1 cellular context compared by ENCODE assay signal in the genomic region with DNA sequence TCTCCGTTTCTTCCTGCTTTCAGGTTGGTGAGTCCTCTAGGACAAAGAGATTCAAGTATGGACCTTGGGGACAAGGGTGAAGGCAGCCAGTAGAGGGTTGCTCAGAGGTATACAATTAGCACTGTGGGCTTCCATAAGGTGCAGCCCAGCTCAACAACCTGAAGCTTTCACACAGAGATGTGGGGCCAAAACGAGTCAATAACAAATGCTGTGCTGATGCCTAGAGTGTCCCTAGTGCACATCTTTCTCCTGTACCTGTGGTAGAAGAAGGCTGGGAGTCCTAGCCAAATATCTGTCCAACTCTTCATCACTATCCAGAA.
TF ChIP-seq lines count a peak whose summit lies in the region.

No MANE protein-coding gene starts in this region.

TF ChIP-seq in GM23338, 12 proteins besides CTCF, POLR2A, EP300 and RAD21:
- TF ChIP-seq JUNB (IDR thresholded peaks at IDR 0.05; ENCODE audit: unreplicated experiment) = no peak
- TF ChIP-seq, protein P1, sequence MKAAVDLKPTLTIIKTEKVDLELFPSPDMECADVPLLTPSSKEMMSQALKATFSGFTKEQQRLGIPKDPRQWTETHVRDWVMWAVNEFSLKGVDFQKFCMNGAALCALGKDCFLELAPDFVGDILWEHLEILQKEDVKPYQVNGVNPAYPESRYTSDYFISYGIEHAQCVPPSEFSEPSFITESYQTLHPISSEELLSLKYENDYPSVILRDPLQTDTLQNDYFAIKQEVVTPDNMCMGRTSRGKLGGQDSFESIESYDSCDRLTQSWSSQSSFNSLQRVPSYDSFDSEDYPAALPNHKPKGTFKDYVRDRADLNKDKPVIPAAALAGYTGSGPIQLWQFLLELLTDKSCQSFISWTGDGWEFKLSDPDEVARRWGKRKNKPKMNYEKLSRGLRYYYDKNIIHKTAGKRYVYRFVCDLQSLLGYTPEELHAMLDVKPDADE (IDR thresholded peaks at IDR 0.05) = no peak
- TF ChIP-seq, protein P2, sequence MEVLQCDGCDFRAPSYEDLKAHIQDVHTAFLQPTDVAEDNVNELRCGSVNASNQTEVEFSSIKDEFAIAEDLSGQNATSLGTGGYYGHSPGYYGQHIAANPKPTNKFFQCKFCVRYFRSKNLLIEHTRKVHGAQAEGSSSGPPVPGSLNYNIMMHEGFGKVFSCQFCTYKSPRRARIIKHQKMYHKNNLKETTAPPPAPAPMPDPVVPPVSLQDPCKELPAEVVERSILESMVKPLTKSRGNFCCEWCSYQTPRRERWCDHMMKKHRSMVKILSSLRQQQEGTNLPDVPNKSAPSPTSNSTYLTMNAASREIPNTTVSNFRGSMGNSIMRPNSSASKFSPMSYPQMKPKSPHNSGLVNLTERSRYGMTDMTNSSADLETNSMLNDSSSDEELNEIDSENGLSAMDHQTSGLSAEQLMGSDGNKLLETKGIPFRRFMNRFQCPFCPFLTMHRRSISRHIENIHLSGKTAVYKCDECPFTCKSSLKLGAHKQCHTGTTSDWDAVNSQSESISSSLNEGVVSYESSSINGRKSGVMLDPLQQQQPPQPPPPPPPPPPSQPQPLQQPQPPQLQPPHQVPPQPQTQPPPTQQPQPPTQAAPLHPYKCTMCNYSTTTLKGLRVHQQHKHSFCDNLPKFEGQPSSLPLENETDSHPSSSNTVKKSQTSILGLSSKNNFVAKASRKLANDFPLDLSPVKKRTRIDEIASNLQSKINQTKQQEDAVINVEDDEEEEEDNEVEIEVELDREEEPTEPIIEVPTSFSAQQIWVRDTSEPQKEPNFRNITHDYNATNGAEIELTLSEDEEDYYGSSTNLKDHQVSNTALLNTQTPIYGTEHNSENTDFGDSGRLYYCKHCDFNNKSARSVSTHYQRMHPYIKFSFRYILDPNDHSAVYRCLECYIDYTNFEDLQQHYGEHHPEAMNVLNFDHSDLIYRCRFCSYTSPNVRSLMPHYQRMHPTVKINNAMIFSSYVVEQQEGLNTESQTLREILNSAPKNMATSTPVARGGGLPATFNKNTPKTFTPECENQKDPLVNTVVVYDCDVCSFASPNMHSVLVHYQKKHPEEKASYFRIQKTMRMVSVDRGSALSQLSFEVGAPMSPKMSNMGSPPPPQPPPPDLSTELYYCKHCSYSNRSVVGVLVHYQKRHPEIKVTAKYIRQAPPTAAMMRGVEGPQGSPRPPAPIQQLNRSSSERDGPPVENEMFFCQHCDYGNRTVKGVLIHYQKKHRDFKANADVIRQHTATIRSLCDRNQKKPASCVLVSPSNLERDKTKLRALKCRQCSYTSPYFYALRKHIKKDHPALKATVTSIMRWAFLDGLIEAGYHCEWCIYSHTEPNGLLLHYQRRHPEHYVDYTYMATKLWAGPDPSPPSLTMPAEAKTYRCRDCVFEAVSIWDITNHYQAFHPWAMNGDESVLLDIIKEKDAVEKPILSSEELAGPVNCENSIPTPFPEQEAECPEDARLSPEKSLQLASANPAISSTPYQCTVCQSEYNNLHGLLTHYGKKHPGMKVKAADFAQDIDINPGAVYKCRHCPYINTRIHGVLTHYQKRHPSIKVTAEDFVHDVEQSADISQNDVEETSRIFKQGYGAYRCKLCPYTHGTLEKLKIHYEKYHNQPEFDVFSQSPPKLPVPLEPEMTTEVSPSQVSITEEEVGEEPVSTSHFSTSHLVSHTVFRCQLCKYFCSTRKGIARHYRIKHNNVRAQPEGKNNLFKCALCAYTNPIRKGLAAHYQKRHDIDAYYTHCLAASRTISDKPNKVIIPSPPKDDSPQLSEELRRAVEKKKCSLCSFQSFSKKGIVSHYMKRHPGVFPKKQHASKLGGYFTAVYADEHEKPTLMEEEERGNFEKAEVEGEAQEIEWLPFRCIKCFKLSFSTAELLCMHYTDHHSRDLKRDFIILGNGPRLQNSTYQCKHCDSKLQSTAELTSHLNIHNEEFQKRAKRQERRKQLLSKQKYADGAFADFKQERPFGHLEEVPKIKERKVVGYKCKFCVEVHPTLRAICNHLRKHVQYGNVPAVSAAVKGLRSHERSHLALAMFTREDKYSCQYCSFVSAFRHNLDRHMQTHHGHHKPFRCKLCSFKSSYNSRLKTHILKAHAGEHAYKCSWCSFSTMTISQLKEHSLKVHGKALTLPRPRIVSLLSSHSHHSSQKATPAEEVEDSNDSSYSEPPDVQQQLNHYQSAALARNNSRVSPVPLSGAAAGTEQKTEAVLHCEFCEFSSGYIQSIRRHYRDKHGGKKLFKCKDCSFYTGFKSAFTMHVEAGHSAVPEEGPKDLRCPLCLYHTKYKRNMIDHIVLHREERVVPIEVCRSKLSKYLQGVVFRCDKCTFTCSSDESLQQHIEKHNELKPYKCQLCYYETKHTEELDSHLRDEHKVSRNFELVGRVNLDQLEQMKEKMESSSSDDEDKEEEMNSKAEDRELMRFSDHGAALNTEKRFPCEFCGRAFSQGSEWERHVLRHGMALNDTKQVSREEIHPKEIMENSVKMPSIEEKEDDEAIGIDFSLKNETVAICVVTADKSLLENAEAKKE (CRISPR knock-in tag; IDR thresholded peaks at IDR 0.05) = no peak
- TF ChIP-seq, protein P3, sequence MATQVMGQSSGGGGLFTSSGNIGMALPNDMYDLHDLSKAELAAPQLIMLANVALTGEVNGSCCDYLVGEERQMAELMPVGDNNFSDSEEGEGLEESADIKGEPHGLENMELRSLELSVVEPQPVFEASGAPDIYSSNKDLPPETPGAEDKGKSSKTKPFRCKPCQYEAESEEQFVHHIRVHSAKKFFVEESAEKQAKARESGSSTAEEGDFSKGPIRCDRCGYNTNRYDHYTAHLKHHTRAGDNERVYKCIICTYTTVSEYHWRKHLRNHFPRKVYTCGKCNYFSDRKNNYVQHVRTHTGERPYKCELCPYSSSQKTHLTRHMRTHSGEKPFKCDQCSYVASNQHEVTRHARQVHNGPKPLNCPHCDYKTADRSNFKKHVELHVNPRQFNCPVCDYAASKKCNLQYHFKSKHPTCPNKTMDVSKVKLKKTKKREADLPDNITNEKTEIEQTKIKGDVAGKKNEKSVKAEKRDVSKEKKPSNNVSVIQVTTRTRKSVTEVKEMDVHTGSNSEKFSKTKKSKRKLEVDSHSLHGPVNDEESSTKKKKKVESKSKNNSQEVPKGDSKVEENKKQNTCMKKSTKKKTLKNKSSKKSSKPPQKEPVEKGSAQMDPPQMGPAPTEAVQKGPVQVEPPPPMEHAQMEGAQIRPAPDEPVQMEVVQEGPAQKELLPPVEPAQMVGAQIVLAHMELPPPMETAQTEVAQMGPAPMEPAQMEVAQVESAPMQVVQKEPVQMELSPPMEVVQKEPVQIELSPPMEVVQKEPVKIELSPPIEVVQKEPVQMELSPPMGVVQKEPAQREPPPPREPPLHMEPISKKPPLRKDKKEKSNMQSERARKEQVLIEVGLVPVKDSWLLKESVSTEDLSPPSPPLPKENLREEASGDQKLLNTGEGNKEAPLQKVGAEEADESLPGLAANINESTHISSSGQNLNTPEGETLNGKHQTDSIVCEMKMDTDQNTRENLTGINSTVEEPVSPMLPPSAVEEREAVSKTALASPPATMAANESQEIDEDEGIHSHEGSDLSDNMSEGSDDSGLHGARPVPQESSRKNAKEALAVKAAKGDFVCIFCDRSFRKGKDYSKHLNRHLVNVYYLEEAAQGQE (IDR thresholded peaks at IDR 0.05; ENCODE audit: unreplicated experiment) = no peak
- no peak for TF ChIP-seq POLR2AphosphoS5 (IDR thresholded peaks at IDR 0.05; ENCODE audit: low read depth)
- TF ChIP-seq EZH2phosphoT487 (IDR thresholded peaks at IDR 0.05; ENCODE audit: unreplicated experiment) = no peak
- TF ChIP-seq STAT1 (IDR thresholded peaks at IDR 0.05; ENCODE audit: unreplicated experiment) = no peak
- TF ChIP-seq CREB1 (CRISPR knock-in tag; IDR thresholded peaks at IDR 0.05; ENCODE audit: low read depth) = no peak
- TF ChIP-seq ZNF114 (CRISPR knock-in tag; IDR thresholded peaks at IDR 0.05) = no peak
- TF ChIP-seq EZH2 (IDR thresholded peaks at IDR 0.05; ENCODE audit: low read depth, unreplicated experiment) = no peak
- TF ChIP-seq ZNF331 (CRISPR knock-in tag; IDR thresholded peaks at IDR 0.05; ENCODE audit: low read depth) = no peak
- no peak for TF ChIP-seq NANOG (IDR thresholded peaks at IDR 0.05; ENCODE audit: borderline replicate concordance)
